ENCODE assay signal across 23 cellular contexts in genomic region chr6:106715922-106716321, GRCh38.
DNase-seq lines count a peak whose midpoint lies in the region; ATAC-seq and TF ChIP-seq lines count a peak whose summit lies in the region.
"Had no signal": no experiment of that assay in that cellular context is flagged by ENCODE, and none has a peak within 500 bp of the region (broad histone marks: within the 10 kb centered on the region; RNA-seq: fewer than 3 reads in every experiment).

No MANE protein-coding gene starts in this region.

- peak overlapping the region; percentile 71 for H3K4me2 ChIP-seq in OCI-LY1 (ENCODE audit: low read length)

- peak overlapping the region; percentile 98 for H3K27ac ChIP-seq in OCI-LY1 (ENCODE audit: low read depth, low read length, poor library complexity, severe bottlenecking)
- peak overlapping the region; percentile 92 for H3K27ac ChIP-seq in foreskin keratinocyte
- H3K27ac ChIP-seq in transverse colon: peak overlapping the region; percentile 3 to 65 (median 56)
- H3K27ac ChIP-seq: C4-2B, HL-60, psoas muscle, upper lobe of left lung had no signal

- TF ChIP-seq POLR2A in transverse colon (IDR thresholded peaks at IDR 0.05): no peak

- no peak for TF ChIP-seq EP300 in transverse colon (IDR thresholded peaks at IDR 0.05; ENCODE audit: low read depth)

- H3K9ac ChIP-seq in OCI-LY1 (ENCODE audit: low read length): peak overlapping the region; percentile 74

- H3K4me3 ChIP-seq in OCI-LY1 (ENCODE audit: low read depth, low read length, poor library complexity, severe bottlenecking) (peak overlapping the region; percentile 50), transverse colon (no peak overlapping the region)
- H3K4me3 ChIP-seq: psoas muscle, upper lobe of left lung had no signal

- intact Hi-C loops in transverse colon (cut with DNase I; ENCODE audit: low total_unique reads): no loop called here

- no peaks in the 10 kb centered on the region for H3F3A ChIP-seq in OCI-LY1 (ENCODE audit: insufficient read depth, low read length)

- peak; percentile 99 for ATAC-seq in foreskin keratinocyte
- ATAC-seq in GM18858 (IDR thresholded peaks at IDR 0.05; ENCODE audit: unreplicated experiment): no peak
- ATAC-seq: left cardiac atrium, psoas muscle had no signal

- in situ Hi-C loops in transverse colon (cut with MboI; ENCODE audit: low pct_ligation_motif_present in 1 of 4, low pct_unique_long_range_greater_than_20kb in 1 of 4, low sequenced_read_pairs in 3 of 4): no loop called here

- 19 to 49% methylated on average over 3 to 5 of the region's 5 CpGs for WGBS in transverse colon (ENCODE audit: low coverage in 1 of 2), 2 donors

- H3K27me3 ChIP-seq in OCI-LY1 (ENCODE audit: insufficient read depth, low read length): no peaks in the 10 kb centered on the region
- no peaks in the 10 kb centered on the region for H3K27me3 ChIP-seq in foreskin keratinocyte
- H3K27me3 ChIP-seq in transverse colon: no peaks in the 10 kb centered on the region
- H3K27me3 ChIP-seq: upper lobe of left lung had no signal

- DNase-seq in DMS53 (lab: John Stamatoyannopoulos, UW) (peak; percentile 11), DMS53 treated with DMSO at 0.1 percent for 48 hours (lab: John Stamatoyannopoulos, UW; ENCODE audit: unreplicated experiment) (no peak), foreskin keratinocyte (peak; percentile 89 to 96), transverse colon (no peak), ureter (ENCODE audit: low spot score) (no peak)
- no peak for DNase-seq in stimulated activated CD4-positive, alpha-beta T cell treated with anti-CD3 and anti-CD28 coated beads, Interleukin-1b, Interleukin-23, amount 100 ng/mL, for 48 hours
- DNase-seq: activated CD4-positive, alpha-beta T cell treated with anti-CD3 and anti-CD28 coated beads, Interleukin-2, amount 10 ng/mL, durations not matched to agents 24 days and 14 days; activated CD8-positive, alpha-beta memory T cell treated with anti-CD3 and anti-CD28 coated beads, Interleukin-2, amount 50 U/mL, for 48 hours; activated effector memory CD4-positive, alpha-beta T cell treated with anti-CD3 and anti-CD28 coated beads, Interleukin-2, amount 50 U/mL, for 16 hours; foreskin melanocyte; GOT3; left cardiac atrium; MV-4-11; NCI-H2029; NCI-H446 treated with DMSO at 0.1 percent for 48 hours; psoas muscle; RPMI8226; stimulated activated CD4-positive, alpha-beta T cell treated with anti-CD3 and anti-CD28 coated beads, Interleukin-2, amount 100 ng/mL, for 48 hours; upper lobe of left lung had no signal

- TF ChIP-seq CTCF in OCI-LY1 (IDR thresholded peaks at IDR 0.05; ENCODE audit: low read length) (no peak), foreskin keratinocyte (conservative IDR thresholded peaks at IDR 0.05) (no peak), transverse colon (IDR thresholded peaks at IDR 0.05) (no peak)

- H3K9me3 ChIP-seq in OCI-LY1 (ENCODE audit: low read length): no peaks in the 10 kb centered on the region
- H3K9me3 ChIP-seq in transverse colon: no peaks in the 10 kb centered on the region
- H3K9me3 ChIP-seq: psoas muscle, upper lobe of left lung had no signal

- no peaks in the 10 kb centered on the region for H3K36me3 ChIP-seq in OCI-LY1 (ENCODE audit: insufficient read depth, low read length)
- no peaks in the 10 kb centered on the region for H3K36me3 ChIP-seq in transverse colon
- H3K36me3 ChIP-seq: upper lobe of left lung had no signal

- peaks cover 82% of the 10 kb centered on the region for H3K4me1 ChIP-seq in OCI-LY1 (ENCODE audit: insufficient read depth, low read length, severe bottlenecking)
- H3K4me1 ChIP-seq in foreskin keratinocyte: peaks cover 11% of the 10 kb centered on the region
- H3K4me1 ChIP-seq in transverse colon: peaks cover 0 to 21% (median 10%) of the 10 kb centered on the region in 4 donors
- H3K4me1 ChIP-seq: psoas muscle, upper lobe of left lung had no signal

- H4K20me1 ChIP-seq in OCI-LY1 (ENCODE audit: insufficient read depth, low read length): no peaks in the 10 kb centered on the region

- no peaks in the 10 kb centered on the region for H3K9me2 ChIP-seq in OCI-LY1 (ENCODE audit: low read depth, low read length)

- no peak overlapping the region for H2AFZ ChIP-seq in OCI-LY1 (ENCODE audit: low read length)

- H3K79me2 ChIP-seq in OCI-LY1 (ENCODE audit: insufficient read depth, low read length): no peaks in the 10 kb centered on the region

Comparison
In these comparisons a context has a peak if more than half of its experiments do, and no peak if none do; other contexts are left out.
1. DNase-seq: peak in DMS53 (single experiment) and foreskin keratinocyte (2 of 2); none in DMS53 treated with DMSO at 0.1 percent for 48 hours (single experiment), transverse colon (single experiment), stimulated activated CD4-positive, alpha-beta T cell treated with anti-CD3 and anti-CD28 coated beads, Interleukin-1b, Interleukin-23, amount 100 ng/mL, for 48 hours (single experiment) and ureter (single experiment).
2. Peak in every context shown above with its lines, with median percentiles within 50 percentile points of each other: H3K27ac ChIP-seq.